ENCODE assay signal across 1 cellular context in the genomic region with DNA sequence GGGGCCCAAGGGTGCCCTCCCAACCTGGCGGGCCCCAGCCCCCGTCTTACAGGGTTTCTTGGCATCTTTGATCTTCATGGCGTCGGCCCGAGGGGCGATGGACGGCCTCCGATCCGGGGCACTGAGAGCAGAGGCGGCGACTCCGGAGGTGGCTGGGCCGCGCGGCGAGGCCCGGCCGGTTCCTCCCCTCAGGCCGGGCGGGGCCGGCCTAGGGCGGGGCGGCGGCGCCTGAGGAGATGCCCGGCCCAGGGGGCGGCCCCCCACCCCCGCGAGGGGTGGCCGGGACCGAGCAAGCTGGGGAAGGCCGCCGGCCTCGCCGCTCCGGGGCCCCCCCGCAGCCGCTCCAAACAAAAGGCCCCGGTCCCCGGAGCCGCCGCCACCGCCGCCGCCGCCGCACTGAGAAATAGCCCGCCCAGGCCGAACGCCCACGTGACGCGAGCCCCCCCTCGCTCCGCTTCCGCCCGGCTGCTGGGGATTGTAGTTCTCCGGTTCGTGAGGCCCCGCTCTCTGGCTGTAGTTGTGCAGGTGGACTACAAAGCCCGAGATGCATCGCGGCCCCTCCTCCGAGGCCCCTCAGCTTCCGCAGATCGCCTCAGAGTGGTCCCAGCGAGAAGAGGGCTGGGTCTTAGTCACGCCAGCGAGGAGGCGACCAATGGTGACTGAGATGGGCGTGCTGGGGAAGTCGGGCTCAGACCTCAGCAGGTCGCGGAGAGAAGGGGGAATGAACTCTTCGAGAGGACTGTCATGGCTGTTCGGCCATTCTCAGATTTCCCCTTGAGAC.
TF ChIP-seq lines count a peak whose summit lies in the region.

PANK3 (minus strand) TSS at position 163 of the 781 bp plus-strand sequence; CDS start at position 78, 85 bp downstream.

TF ChIP-seq in HepG2, 621 proteins besides CTCF, POLR2A, EP300 and RAD21 (continued from another document and continues in another):
- TF ChIP-seq, protein P1, sequence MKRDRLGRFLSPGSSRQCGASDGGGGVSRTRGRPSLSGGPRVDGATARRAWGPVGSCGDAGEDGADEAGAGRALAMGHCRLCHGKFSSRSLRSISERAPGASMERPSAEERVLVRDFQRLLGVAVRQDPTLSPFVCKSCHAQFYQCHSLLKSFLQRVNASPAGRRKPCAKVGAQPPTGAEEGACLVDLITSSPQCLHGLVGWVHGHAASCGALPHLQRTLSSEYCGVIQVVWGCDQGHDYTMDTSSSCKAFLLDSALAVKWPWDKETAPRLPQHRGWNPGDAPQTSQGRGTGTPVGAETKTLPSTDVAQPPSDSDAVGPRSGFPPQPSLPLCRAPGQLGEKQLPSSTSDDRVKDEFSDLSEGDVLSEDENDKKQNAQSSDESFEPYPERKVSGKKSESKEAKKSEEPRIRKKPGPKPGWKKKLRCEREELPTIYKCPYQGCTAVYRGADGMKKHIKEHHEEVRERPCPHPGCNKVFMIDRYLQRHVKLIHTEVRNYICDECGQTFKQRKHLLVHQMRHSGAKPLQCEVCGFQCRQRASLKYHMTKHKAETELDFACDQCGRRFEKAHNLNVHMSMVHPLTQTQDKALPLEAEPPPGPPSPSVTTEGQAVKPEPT (CRISPR knock-in tag; IDR thresholded peaks at IDR 0.05; ENCODE audit: low read depth), result no peak
- TF ChIP-seq, protein P2, sequence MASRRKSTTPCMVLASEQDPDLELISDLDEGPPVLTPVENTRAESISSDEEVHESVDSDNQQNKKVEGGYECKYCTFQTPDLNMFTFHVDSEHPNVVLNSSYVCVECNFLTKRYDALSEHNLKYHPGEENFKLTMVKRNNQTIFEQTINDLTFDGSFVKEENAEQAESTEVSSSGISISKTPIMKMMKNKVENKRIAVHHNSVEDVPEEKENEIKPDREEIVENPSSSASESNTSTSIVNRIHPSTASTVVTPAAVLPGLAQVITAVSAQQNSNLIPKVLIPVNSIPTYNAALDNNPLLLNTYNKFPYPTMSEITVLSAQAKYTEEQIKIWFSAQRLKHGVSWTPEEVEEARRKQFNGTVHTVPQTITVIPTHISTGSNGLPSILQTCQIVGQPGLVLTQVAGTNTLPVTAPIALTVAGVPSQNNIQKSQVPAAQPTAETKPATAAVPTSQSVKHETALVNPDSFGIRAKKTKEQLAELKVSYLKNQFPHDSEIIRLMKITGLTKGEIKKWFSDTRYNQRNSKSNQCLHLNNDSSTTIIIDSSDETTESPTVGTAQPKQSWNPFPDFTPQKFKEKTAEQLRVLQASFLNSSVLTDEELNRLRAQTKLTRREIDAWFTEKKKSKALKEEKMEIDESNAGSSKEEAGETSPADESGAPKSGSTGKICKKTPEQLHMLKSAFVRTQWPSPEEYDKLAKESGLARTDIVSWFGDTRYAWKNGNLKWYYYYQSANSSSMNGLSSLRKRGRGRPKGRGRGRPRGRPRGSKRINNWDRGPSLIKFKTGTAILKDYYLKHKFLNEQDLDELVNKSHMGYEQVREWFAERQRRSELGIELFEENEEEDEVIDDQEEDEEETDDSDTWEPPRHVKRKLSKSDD (CRISPR knock-in tag; IDR thresholded peaks at IDR 0.05; ENCODE audit: low read depth), result peak; percentile 72
- TF ChIP-seq ZNF431 (CRISPR knock-in tag; IDR thresholded peaks at IDR 0.05; ENCODE audit: borderline replicate concordance, low read depth) (peak; percentile 25), ZNF142 (CRISPR knock-in tag; IDR thresholded peaks at IDR 0.05) (peak; percentile 61; the same call in 1 of the 2 replicates), AHR (CRISPR knock-in tag; IDR thresholded peaks at IDR 0.05) (peak; percentile 34; the same call in 1 of the 2 replicates), CENPT (CRISPR knock-in tag; IDR thresholded peaks at IDR 0.05; ENCODE audit: low read depth) (no peak), ZNF558 (CRISPR knock-in tag; IDR thresholded peaks at IDR 0.05; ENCODE audit: borderline replicate concordance) (peak; percentile 74; the same call in 1 of the 2 replicates), SP5 (CRISPR knock-in tag; IDR thresholded peaks at IDR 0.05; ENCODE audit: borderline replicate concordance, low read depth) (no peak), ETS1 (CRISPR knock-in tag; IDR thresholded peaks at IDR 0.05) (0 out of 2 replicates have a peak, but pooled peaks have one; percentile 41), ZFP36L2 (CRISPR knock-in tag; IDR thresholded peaks at IDR 0.05) (no peak), ZNF644 (CRISPR knock-in tag; IDR thresholded peaks at IDR 0.05; ENCODE audit: low read depth) (no peak; the same call in 1 of the 2 replicates), KLF15 (CRISPR knock-in tag; IDR thresholded peaks at IDR 0.05; ENCODE audit: borderline replicate concordance) (no peak), KMT2A (CRISPR knock-in tag; IDR thresholded peaks at IDR 0.05) (no peak; the same call in none of the 2 replicates), HNF1A (IDR thresholded peaks at IDR 0.05; ENCODE audit: low read depth) (0 out of 2 replicates have a peak, but pooled peaks have one; percentile 33), HNF1A (CRISPR knock-in tag; IDR thresholded peaks at IDR 0.05; ENCODE audit: borderline replicate concordance) (peak; percentile 75; the same call in 1 of the 2 replicates), ZNF770 (CRISPR knock-in tag; IDR thresholded peaks at IDR 0.05) (no peak), HNRNPLL (IDR thresholded peaks at IDR 0.05; ENCODE audit: low read depth, low read length, poor library complexity, severe bottlenecking) (peak; percentile 59), KDM4B (CRISPR knock-in tag; IDR thresholded peaks at IDR 0.05) (no peak), ZSCAN29 (CRISPR knock-in tag; conservative IDR thresholded peaks at IDR 0.05) (peak; percentile 64; the same call in 1 of the 2 replicates), SATB2 (CRISPR knock-in tag; IDR thresholded peaks at IDR 0.05) (no peak), ZBTB37 (CRISPR knock-in tag; IDR thresholded peaks at IDR 0.05) (no peak)
- TF ChIP-seq, protein P3, sequence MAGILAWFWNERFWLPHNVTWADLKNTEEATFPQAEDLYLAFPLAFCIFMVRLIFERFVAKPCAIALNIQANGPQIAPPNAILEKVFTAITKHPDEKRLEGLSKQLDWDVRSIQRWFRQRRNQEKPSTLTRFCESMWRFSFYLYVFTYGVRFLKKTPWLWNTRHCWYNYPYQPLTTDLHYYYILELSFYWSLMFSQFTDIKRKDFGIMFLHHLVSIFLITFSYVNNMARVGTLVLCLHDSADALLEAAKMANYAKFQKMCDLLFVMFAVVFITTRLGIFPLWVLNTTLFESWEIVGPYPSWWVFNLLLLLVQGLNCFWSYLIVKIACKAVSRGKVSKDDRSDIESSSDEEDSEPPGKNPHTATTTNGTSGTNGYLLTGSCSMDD (CRISPR knock-in tag; IDR thresholded peaks at IDR 0.05), result no peak
